In the genomic region with DNA sequence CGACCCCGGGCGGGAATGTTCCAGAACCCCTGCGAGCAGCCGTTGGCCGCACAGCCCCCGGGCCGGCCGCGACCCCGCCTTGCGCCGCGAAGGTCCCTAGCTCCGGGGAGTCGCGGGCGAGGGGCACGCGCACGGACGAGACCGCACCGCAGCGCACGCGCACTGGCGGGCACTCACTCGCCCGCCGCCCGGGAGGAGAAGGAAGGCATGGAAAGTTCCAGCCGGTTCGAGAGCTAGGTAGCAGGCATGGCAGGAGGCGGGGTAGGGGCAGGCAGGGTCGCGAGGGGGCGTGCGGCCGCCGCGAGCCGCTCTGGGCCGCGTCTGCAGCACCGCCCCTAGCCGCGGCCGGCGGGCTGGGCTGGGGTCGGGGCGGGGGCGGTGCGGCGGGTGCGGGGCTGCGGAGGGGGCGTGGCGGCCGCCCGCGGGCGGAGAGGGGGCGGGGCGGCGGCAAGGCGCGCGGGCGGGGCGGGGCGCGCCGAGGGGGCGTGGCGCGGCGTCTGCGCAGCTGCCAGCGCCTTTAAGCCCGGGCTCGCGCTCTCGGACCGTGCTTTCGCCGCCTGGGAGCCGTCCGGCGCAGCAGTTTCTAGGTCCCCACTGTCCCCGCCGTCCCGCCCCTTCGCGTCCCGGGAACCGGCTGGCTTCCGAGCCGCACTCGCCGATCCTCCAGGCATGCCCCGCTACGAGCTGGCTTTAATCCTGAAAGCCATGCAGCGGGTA, we compare ENCODE assay signal across 1 cellular context.
A peak's percentile ranks its signal among the peaks of the same experiment; 100 is the strongest.
TF ChIP-seq lines count a peak whose summit lies in the region.

TSS of gene MRPS6 (plus strand) at position 547 of the 717 bp plus-strand sequence. CDS start at position 670, 123 bp downstream.
TSS of gene SLC5A3 (plus strand) at position 547 of the 717 bp plus-strand sequence. CDS start 21,621 bp downstream, outside the sequence.

TF ChIP-seq in GM12878, 131 proteins besides CTCF, POLR2A, EP300 and RAD21 (continued from another document and continues in another):
- TF ChIP-seq, protein P1, sequence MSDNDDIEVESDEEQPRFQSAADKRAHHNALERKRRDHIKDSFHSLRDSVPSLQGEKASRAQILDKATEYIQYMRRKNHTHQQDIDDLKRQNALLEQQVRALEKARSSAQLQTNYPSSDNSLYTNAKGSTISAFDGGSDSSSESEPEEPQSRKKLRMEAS (IDR thresholded peaks at IDR 0.05; ENCODE audit: low read depth, low read length) = no peak
- TF ChIP-seq IKZF1 (conservative IDR thresholded peaks at IDR 0.05) (peak; percentile 53; the same call in 1 of the 2 replicates), RB1 (IDR thresholded peaks at IDR 0.05; ENCODE audit: borderline replicate concordance) (peak; percentile 75; the same call in 1 of the 2 replicates), CBFB (IDR thresholded peaks at IDR 0.05; ENCODE audit: low read depth) (peak; percentile 48; the same call in 1 of the 2 replicates), LARP7 (IDR thresholded peaks at IDR 0.05) (peak; percentile 36), EGR1 (IDR thresholded peaks at IDR 0.05; ENCODE audit: borderline replicate concordance in 1 of 2, low read depth in 2 of 2, low read length in 2 of 2) (peak in 1 of 2 experiments; percentile 68; a peak in 2 of 3 replicates), ZNF207 (IDR thresholded peaks at IDR 0.05; ENCODE audit: borderline replicate concordance) (0 out of 2 replicates have a peak, but pooled peaks have one; percentile 25), RBBP5 (conservative IDR thresholded peaks at IDR 0.05) (no peak), NRF1 (conservative IDR thresholded peaks at IDR 0.05; ENCODE audit: low read depth, low read length) (peak; percentile 61), HSF1 (IDR thresholded peaks at IDR 0.05; ENCODE audit: low read depth, low read length) (peak; percentile 98), CHD1 (IDR thresholded peaks at IDR 0.05; ENCODE audit: low read depth, low read length) (peak; percentile 66; the same call in 1 of the 2 replicates), YBX1 (IDR thresholded peaks at IDR 0.05) (no peak), BHLHE40 (IDR thresholded peaks at IDR 0.05; ENCODE audit: borderline replicate concordance in 1 of 2, low read depth in 2 of 2, low read length in 1 of 2) (peak in 1 of 2 experiments; percentile 65; a peak in 2 of 4 replicates), PML (IDR thresholded peaks at IDR 0.05; ENCODE audit: low read length) (peak; percentile 74; the same call in 1 of the 2 replicates), NR2F1 (conservative IDR thresholded peaks at IDR 0.05) (peak; percentile 34; the same call in 1 of the 2 replicates), EED (IDR thresholded peaks at IDR 0.05; ENCODE audit: low read depth) (no peak), BACH1 (IDR thresholded peaks at IDR 0.05; ENCODE audit: borderline replicate concordance) (peak; percentile 9; the same call in 1 of the 2 replicates), GATAD2B (conservative IDR thresholded peaks at IDR 0.05; ENCODE audit: low read depth) (peak; percentile 18; the same call in 1 of the 2 replicates), YY1 (IDR thresholded peaks at IDR 0.05; ENCODE audit: low read depth, low read length) (peak; percentile 42; the same call in 1 of the 2 replicates), POU2F2 (IDR thresholded peaks at IDR 0.05; ENCODE audit: borderline replicate concordance, low read depth, low read length) (peak; percentile 85), SMARCA5 (IDR thresholded peaks at IDR 0.05) (peak; percentile 1), STAT3 (IDR thresholded peaks at IDR 0.05; ENCODE audit: low read depth, low read length) (no peak), SP1 (IDR thresholded peaks at IDR 0.05; ENCODE audit: low read depth, low read length) (no peak), TAF1 (IDR thresholded peaks at IDR 0.05; ENCODE audit: borderline replicate concordance, low read depth, low read length) (peak; percentile 72; the same call in 1 of the 2 replicates), TCF3 (IDR thresholded peaks at IDR 0.05; ENCODE audit: borderline replicate concordance, insufficient read depth, low read depth, low read length) (peak; percentile 75; the same call in 1 of the 2 replicates), TCF12 (IDR thresholded peaks at IDR 0.05; ENCODE audit: low read depth, low read length) (peak; percentile 85)
- TF ChIP-seq, protein P2, sequence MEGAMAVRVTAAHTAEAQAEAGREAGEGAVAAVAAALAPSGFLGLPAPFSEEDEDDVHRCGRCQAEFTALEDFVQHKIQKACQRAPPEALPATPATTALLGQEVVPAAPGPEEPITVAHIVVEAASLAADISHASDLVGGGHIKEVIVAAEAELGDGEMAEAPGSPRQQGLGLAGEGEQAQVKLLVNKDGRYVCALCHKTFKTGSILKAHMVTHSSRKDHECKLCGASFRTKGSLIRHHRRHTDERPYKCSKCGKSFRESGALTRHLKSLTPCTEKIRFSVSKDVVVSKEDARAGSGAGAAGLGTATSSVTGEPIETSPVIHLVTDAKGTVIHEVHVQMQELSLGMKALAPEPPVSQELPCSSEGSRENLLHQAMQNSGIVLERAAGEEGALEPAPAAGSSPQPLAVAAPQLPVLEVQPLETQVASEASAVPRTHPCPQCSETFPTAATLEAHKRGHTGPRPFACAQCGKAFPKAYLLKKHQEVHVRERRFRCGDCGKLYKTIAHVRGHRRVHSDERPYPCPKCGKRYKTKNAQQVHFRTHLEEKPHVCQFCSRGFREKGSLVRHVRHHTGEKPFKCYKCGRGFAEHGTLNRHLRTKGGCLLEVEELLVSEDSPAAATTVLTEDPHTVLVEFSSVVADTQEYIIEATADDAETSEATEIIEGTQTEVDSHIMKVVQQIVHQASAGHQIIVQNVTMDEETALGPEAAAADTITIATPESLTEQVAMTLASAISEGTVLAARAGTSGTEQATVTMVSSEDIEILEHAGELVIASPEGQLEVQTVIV (IDR thresholded peaks at IDR 0.05; ENCODE audit: borderline replicate concordance, partially characterized antibody) = no peak
- TF ChIP-seq, protein P3, sequence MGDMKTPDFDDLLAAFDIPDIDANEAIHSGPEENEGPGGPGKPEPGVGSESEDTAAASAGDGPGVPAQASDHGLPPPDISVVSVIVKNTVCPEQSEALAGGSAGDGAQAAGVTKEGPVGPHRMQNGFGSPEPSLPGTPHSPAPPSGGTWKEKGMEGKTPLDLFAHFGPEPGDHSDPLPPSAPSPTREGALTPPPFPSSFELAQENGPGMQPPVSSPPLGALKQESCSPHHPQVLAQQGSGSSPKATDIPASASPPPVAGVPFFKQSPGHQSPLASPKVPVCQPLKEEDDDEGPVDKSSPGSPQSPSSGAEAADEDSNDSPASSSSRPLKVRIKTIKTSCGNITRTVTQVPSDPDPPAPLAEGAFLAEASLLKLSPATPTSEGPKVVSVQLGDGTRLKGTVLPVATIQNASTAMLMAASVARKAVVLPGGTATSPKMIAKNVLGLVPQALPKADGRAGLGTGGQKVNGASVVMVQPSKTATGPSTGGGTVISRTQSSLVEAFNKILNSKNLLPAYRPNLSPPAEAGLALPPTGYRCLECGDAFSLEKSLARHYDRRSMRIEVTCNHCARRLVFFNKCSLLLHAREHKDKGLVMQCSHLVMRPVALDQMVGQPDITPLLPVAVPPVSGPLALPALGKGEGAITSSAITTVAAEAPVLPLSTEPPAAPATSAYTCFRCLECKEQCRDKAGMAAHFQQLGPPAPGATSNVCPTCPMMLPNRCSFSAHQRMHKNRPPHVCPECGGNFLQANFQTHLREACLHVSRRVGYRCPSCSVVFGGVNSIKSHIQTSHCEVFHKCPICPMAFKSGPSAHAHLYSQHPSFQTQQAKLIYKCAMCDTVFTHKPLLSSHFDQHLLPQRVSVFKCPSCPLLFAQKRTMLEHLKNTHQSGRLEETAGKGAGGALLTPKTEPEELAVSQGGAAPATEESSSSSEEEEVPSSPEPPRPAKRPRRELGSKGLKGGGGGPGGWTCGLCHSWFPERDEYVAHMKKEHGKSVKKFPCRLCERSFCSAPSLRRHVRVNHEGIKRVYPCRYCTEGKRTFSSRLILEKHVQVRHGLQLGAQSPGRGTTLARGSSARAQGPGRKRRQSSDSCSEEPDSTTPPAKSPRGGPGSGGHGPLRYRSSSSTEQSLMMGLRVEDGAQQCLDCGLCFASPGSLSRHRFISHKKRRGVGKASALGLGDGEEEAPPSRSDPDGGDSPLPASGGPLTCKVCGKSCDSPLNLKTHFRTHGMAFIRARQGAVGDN (IDR thresholded peaks at IDR 0.05) = peak; percentile 73
- TF ChIP-seq, protein P4, sequence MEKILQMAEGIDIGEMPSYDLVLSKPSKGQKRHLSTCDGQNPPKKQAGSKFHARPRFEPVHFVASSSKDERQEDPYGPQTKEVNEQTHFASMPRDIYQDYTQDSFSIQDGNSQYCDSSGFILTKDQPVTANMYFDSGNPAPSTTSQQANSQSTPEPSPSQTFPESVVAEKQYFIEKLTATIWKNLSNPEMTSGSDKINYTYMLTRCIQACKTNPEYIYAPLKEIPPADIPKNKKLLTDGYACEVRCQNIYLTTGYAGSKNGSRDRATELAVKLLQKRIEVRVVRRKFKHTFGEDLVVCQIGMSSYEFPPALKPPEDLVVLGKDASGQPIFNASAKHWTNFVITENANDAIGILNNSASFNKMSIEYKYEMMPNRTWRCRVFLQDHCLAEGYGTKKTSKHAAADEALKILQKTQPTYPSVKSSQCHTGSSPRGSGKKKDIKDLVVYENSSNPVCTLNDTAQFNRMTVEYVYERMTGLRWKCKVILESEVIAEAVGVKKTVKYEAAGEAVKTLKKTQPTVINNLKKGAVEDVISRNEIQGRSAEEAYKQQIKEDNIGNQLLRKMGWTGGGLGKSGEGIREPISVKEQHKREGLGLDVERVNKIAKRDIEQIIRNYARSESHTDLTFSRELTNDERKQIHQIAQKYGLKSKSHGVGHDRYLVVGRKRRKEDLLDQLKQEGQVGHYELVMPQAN (conservative IDR thresholded peaks at IDR 0.05) = peak; percentile 20; the same call in 1 of the 2 replicates
- TF ChIP-seq, protein P5, sequence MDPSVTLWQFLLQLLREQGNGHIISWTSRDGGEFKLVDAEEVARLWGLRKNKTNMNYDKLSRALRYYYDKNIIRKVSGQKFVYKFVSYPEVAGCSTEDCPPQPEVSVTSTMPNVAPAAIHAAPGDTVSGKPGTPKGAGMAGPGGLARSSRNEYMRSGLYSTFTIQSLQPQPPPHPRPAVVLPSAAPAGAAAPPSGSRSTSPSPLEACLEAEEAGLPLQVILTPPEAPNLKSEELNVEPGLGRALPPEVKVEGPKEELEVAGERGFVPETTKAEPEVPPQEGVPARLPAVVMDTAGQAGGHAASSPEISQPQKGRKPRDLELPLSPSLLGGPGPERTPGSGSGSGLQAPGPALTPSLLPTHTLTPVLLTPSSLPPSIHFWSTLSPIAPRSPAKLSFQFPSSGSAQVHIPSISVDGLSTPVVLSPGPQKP (IDR thresholded peaks at IDR 0.05; ENCODE audit: low read depth, low read length) = no peak
- TF ChIP-seq, protein P6, sequence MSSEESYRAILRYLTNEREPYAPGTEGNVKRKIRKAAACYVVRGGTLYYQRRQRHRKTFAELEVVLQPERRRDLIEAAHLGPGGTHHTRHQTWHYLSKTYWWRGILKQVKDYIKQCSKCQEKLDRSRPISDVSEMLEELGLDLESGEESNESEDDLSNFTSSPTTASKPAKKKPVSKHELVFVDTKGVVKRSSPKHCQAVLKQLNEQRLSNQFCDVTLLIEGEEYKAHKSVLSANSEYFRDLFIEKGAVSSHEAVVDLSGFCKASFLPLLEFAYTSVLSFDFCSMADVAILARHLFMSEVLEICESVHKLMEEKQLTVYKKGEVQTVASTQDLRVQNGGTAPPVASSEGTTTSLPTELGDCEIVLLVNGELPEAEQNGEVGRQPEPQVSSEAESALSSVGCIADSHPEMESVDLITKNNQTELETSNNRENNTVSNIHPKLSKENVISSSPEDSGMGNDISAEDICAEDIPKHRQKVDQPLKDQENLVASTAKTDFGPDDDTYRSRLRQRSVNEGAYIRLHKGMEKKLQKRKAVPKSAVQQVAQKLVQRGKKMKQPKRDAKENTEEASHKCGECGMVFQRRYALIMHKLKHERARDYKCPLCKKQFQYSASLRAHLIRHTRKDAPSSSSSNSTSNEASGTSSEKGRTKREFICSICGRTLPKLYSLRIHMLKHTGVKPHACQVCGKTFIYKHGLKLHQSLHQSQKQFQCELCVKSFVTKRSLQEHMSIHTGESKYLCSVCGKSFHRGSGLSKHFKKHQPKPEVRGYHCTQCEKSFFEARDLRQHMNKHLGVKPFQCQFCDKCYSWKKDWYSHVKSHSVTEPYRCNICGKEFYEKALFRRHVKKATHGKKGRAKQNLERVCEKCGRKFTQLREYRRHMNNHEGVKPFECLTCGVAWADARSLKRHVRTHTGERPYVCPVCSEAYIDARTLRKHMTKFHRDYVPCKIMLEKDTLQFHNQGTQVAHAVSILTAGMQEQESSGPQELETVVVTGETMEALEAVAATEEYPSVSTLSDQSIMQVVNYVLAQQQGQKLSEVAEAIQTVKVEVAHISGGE (CRISPR knock-in tag; IDR thresholded peaks at IDR 0.05) = no peak
- TF ChIP-seq, protein P7, sequence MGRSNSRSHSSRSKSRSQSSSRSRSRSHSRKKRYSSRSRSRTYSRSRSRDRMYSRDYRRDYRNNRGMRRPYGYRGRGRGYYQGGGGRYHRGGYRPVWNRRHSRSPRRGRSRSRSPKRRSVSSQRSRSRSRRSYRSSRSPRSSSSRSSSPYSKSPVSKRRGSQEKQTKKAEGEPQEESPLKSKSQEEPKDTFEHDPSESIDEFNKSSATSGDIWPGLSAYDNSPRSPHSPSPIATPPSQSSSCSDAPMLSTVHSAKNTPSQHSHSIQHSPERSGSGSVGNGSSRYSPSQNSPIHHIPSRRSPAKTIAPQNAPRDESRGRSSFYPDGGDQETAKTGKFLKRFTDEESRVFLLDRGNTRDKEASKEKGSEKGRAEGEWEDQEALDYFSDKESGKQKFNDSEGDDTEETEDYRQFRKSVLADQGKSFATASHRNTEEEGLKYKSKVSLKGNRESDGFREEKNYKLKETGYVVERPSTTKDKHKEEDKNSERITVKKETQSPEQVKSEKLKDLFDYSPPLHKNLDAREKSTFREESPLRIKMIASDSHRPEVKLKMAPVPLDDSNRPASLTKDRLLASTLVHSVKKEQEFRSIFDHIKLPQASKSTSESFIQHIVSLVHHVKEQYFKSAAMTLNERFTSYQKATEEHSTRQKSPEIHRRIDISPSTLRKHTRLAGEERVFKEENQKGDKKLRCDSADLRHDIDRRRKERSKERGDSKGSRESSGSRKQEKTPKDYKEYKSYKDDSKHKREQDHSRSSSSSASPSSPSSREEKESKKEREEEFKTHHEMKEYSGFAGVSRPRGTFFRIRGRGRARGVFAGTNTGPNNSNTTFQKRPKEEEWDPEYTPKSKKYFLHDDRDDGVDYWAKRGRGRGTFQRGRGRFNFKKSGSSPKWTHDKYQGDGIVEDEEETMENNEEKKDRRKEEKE (IDR thresholded peaks at IDR 0.05) = 0 out of 2 replicates have a peak, but pooled peaks have one; percentile 15
